ENCODE assay signal across 14 cellular contexts in genomic region chr15:80396094-80396493, GRCh38. TPM values are rescaled to one million over a fixed set of nuclear protein-coding genes. Genes with fewer than 3 reads are reported as not detected.
A peak's percentile ranks its signal among the peaks of the same experiment; 100 is the strongest.
DNase-seq lines count a peak whose midpoint lies in the region; TF ChIP-seq lines count a peak whose summit lies in the region.
"Had no signal": no experiment of that assay in that cellular context is flagged by ENCODE, and none has a peak within 500 bp of the region (broad histone marks: within the 10 kb centered on the region; RNA-seq: fewer than 3 reads in every experiment).

No MANE protein-coding gene starts in this region.

- TF ChIP-seq CTCF in epithelial cell of proximal tubule (conservative IDR thresholded peaks at IDR 0.05; ENCODE audit: low read depth, low read length) (no peak), nephron progenitor cell (IDR thresholded peaks at IDR 0.05) (no peak)

- no peak overlapping the region for H3K4me3 Mint-ChIP-seq in nephron progenitor cell
- H3K4me3 Mint-ChIP-seq in activated CD4-positive, alpha-beta memory T cell treated with anti-CD3 and anti-CD28 coated beads for 36 hours: no peak overlapping the region
- H3K4me3 Mint-ChIP-seq: B cell; CD4-positive, alpha-beta T cell; HFFc6 had no signal

- H3K36me3 Mint-ChIP-seq in nephron progenitor cell (ENCODE audit: low read depth): peaks cover 5% of the 10 kb centered on the region
- no peaks in the 10 kb centered on the region for H3K36me3 Mint-ChIP-seq in activated CD4-positive, alpha-beta memory T cell treated with anti-CD3 and anti-CD28 coated beads for 36 hours

- in situ Hi-C loops in ACHN (cut with HindIII; ENCODE audit: low pct_ligation_motif_present, low pct_unique_long_range_greater_than_20kb, low sequenced_read_pairs): no loop called here

- H3K9me3 Mint-ChIP-seq in nephron progenitor cell: no peaks in the 10 kb centered on the region
- H3K9me3 Mint-ChIP-seq in activated CD4-positive, alpha-beta memory T cell treated with anti-CD3 and anti-CD28 coated beads for 36 hours: no peaks in the 10 kb centered on the region
- H3K9me3 Mint-ChIP-seq: CD4-positive, alpha-beta T cell; HFFc6 had no signal

- intact Hi-C loops in activated CD4-positive, alpha-beta memory T cell treated with anti-CD3 and anti-CD28 coated beads for 36 hours (cut with micrococcal nuclease): no loop called here

- CTCF ChIA-PET in activated CD4-positive, alpha-beta memory T cell treated with anti-CD3 and anti-CD28 coated beads for 36 hours (lab: Charles Lee): no interaction called here

- peaks cover 4% of the 10 kb centered on the region for H3K4me1 Mint-ChIP-seq in nephron progenitor cell
- no peaks in the 10 kb centered on the region for H3K4me1 Mint-ChIP-seq in activated CD4-positive, alpha-beta memory T cell treated with anti-CD3 and anti-CD28 coated beads for 36 hours (ENCODE audit: low read depth)
- H3K4me1 Mint-ChIP-seq: B cell had no signal

- H3K27me3 Mint-ChIP-seq in nephron progenitor cell (ENCODE audit: low read depth, poor library complexity): peaks cover 27% of the 10 kb centered on the region
- peaks cover 14% of the 10 kb centered on the region for H3K27me3 Mint-ChIP-seq in activated CD4-positive, alpha-beta memory T cell treated with anti-CD3 and anti-CD28 coated beads for 36 hours

- no peak overlapping the region for H3K4me3 ChIP-seq in epithelial cell of proximal tubule (ENCODE audit: low read depth, low read length)

- no peak overlapping the region for H3K27ac Mint-ChIP-seq in nephron progenitor cell
- H3K27ac Mint-ChIP-seq in activated CD4-positive, alpha-beta memory T cell treated with anti-CD3 and anti-CD28 coated beads for 36 hours: no peak overlapping the region
- H3K27ac Mint-ChIP-seq: B cell; CD4-positive, alpha-beta T cell; HFFc6 had no signal

- DNase-seq in NCI-H526 (lab: John Stamatoyannopoulos, UW) (peak; percentile 66 to 87), epithelial cell of proximal tubule (ENCODE audit: low read depth) (peak; percentile 51), left kidney (ENCODE audit: low read depth, low spot score) (peak; percentile 73), nephron progenitor cell (no peak), DMS53 treated with DMSO at 0.1 percent for 48 hours (lab: John Stamatoyannopoulos, UW; ENCODE audit: unreplicated experiment) (no peak), ACHN (no peak)
- no peak for DNase-seq in activated CD4-positive, alpha-beta memory T cell treated with anti-CD3 and anti-CD28 coated beads for 36 hours
- DNase-seq: C1 segment of cervical spinal cord; CD4-positive, alpha-beta T cell; DMS79 treated with DMSO at 0.1 percent for 48 hours; EL; HCEC 1CT; HFFc6 had no signal

- POLR2A ChIA-PET in activated CD4-positive, alpha-beta memory T cell treated with anti-CD3 and anti-CD28 coated beads for 36 hours (lab: Charles Lee): no interaction called here

RNA-seq across cellular contexts. Expression of gene ARNT2, which starts 8.1 kb away (rescaled TPM):
- 9.1 and 11.1 TPM in 2 replicates for total RNA-seq in epithelial cell of proximal tubule
- under 1 TPM; 0.10 to 0.38 TPM for total RNA-seq in activated CD4-positive, alpha-beta memory T cell treated with anti-CD3 and anti-CD28 coated beads for 36 hours
- total RNA-seq: B cell; CD4-positive, alpha-beta T cell had no signal

Comparison
In these comparisons a context has a peak if more than half of its experiments do, and no peak if none do; other contexts are left out.
1. DNase-seq: peak in NCI-H526 (2 of 2), epithelial cell of proximal tubule (single experiment) and left kidney (single experiment); none in nephron progenitor cell (single experiment), activated CD4-positive, alpha-beta memory T cell treated with anti-CD3 and anti-CD28 coated beads for 36 hours (single experiment), DMS53 treated with DMSO at 0.1 percent for 48 hours (single experiment) and ACHN (single experiment).